In genomic region chr2:101240694-101241093, GRCh38 we compare ENCODE assay signal across 8 cellular contexts. TPM values are rescaled to one million over a fixed set of nuclear protein-coding genes. Genes with fewer than 3 reads are reported as not detected.
DNase-seq lines count a peak whose midpoint lies in the region; ATAC-seq and TF ChIP-seq lines count a peak whose summit lies in the region.
"Not testable (repeated sequence)": the region's sequence is repeated elsewhere in the genome, so short reads cannot be mapped to it uniquely, and the experiment has no call there.

No MANE protein-coding gene starts in this region.

- not testable (repeated sequence) for H3K36me3 Mint-ChIP-seq in stimulated activated memory B cell treated with anti-CD40 and anti-IgM and Interleukin-4, amounts not matched to agents 10 μg/mL and 1 μg/mL and 100 μg/mL, for 72 hours

- H3K4me3 Mint-ChIP-seq in stimulated activated memory B cell treated with anti-CD40 and anti-IgM and Interleukin-4, amounts not matched to agents 10 μg/mL and 1 μg/mL and 100 μg/mL, for 72 hours: not testable (repeated sequence)

- TF ChIP-seq CTCF in C4-2B (conservative IDR thresholded peaks at IDR 0.05) (peak; percentile 50), GM20000 (IDR thresholded peaks at IDR 0.05; ENCODE audit: extremely low read depth, missing control alignments) (peak; percentile 31), SK-N-SH (IDR thresholded peaks at IDR 0.05) (peak; percentile 60), body of pancreas (IDR thresholded peaks at IDR 0.05) (peak in 6 of 7 experiments; percentile 33 to 80 (median 67))

- peak; percentile 56 for TF ChIP-seq RAD21 in SK-N-SH (IDR thresholded peaks at IDR 0.05; ENCODE audit: low read length)

- H3F3A ChIP-seq in SK-N-SH (replicated peaks; ENCODE audit: insufficient read depth): not testable (repeated sequence)

- not testable (repeated sequence) for H3K9me3 Mint-ChIP-seq in stimulated activated memory B cell treated with anti-CD40 and anti-IgM and Interleukin-4, amounts not matched to agents 10 μg/mL and 1 μg/mL and 100 μg/mL, for 72 hours

- not testable (repeated sequence) for H3K9me3 ChIP-seq in SK-N-SH, body of pancreas

- 0% methylated on average over 2 of the region's 2 CpGs for WGBS in SK-N-SH (ENCODE audit: low lambda C conversion rate)
- 0% methylated on average over 2 of the region's 2 CpGs for WGBS in body of pancreas, 2 donors

- not testable (repeated sequence) for ATAC-seq in body of pancreas; stimulated activated memory B cell treated with anti-CD40 and anti-IgM and Interleukin-4, amounts not matched to agents 10 μg/mL and 1 μg/mL and 100 μg/mL, for 72 hours

- H3K9me2 ChIP-seq in SK-N-SH: not testable (repeated sequence)

- H3K27ac ChIP-seq in C4-2B; SK-N-SH (ENCODE audit: low read depth in 2 of 2, low read length in 1 of 2): not testable (repeated sequence)
- H3K27ac ChIP-seq in body of pancreas: peak overlapping the region; percentile 89 to 95 (median 92)

- not testable (repeated sequence) for TF ChIP-seq POLR2A in body of pancreas (IDR thresholded peaks at IDR 0.05)

- POLR2A ChIA-PET in SK-N-SH (lab: Yijun Ruan, JAX): not testable (repeated sequence)

- H3K4me1 ChIP-seq in SK-N-SH (ENCODE audit: control insufficient read depth in 1 of 2, insufficient read depth in 2 of 2, low read depth in 1 of 2, low read length in 1 of 2): not testable (repeated sequence)
- H3K4me1 ChIP-seq in body of pancreas: peaks cover 57% of the 10 kb centered on the region

- not testable (repeated sequence) for TF ChIP-seq EP300 in SK-N-SH (IDR thresholded peaks at IDR 0.05; ENCODE audit: borderline replicate concordance in 1 of 2, low read depth in 1 of 2, low read length in 1 of 2)

- not testable (repeated sequence) for H3K4me3 ChIP-seq in SK-N-SH (ENCODE audit: low read depth in 2 of 2, low read length in 1 of 2); body of pancreas

- H3K9ac ChIP-seq in SK-N-SH: not testable (repeated sequence)

- intact Hi-C loops in body of pancreas (cut with DNase I): not testable (repeated sequence)

- H3K36me3 ChIP-seq in SK-N-SH (replicated peaks in 1 of 2; ENCODE audit: control insufficient read depth in 1 of 2, insufficient read depth in 2 of 2, low read length in 1 of 2); body of pancreas (replicated peaks in 1 of 2; ENCODE audit: insufficient read depth in 1 of 2, low read depth in 2 of 2): not testable (repeated sequence)

- H2AFZ ChIP-seq in SK-N-SH (ENCODE audit: low read depth): peak overlapping the region; percentile 58; the same call in 1 of the 2 replicates

- H3K79me2 ChIP-seq in SK-N-SH (ENCODE audit: insufficient read depth): not testable (repeated sequence)

- CTCF ChIA-PET in SK-N-SH (lab: Yijun Ruan, JAX): interaction anchor here (1.3 to 2.9 kb wide), 3 partner anchors 9 to 167 kb away, joined by 4 to 25 read pairs (median 4); partner anchors contain the start of gene CNOT11

- not testable (repeated sequence) for H3K27me3 Mint-ChIP-seq in stimulated activated memory B cell treated with anti-CD40 and anti-IgM and Interleukin-4, amounts not matched to agents 10 μg/mL and 1 μg/mL and 100 μg/mL, for 72 hours

- H3K4me2 ChIP-seq in SK-N-SH: not testable (repeated sequence)

- H4K20me1 ChIP-seq in SK-N-SH (ENCODE audit: insufficient read depth): not testable (repeated sequence)

- not testable (repeated sequence) for DNase-seq in GM20000 (ENCODE audit: low spot score); SK-N-SH
- peak; percentile 9 for DNase-seq in NCI-H146 (lab: John Stamatoyannopoulos, UW)
- DNase-seq in body of pancreas: peak in 1 of 4 donors; percentile 59
- peak; percentile 34 for DNase-seq in fibroblast of peridontal ligament (ENCODE audit: extremely low read depth)
- peak; percentile 35 to 50 for DNase-seq in lung microvascular endothelial cell (ENCODE audit: low read depth in 2 of 2)

- not testable (repeated sequence) for H3K27me3 ChIP-seq in SK-N-SH (ENCODE audit: insufficient read depth); body of pancreas

- peaks cover 14% of the 10 kb centered on the region for H3K4me1 Mint-ChIP-seq in stimulated activated memory B cell treated with anti-CD40 and anti-IgM and Interleukin-4, amounts not matched to agents 10 μg/mL and 1 μg/mL and 100 μg/mL, for 72 hours

- peak overlapping the region; percentile 53 for H3K27ac Mint-ChIP-seq in stimulated activated memory B cell treated with anti-CD40 and anti-IgM and Interleukin-4, amounts not matched to agents 10 μg/mL and 1 μg/mL and 100 μg/mL, for 72 hours

TF ChIP-seq in SK-N-SH, 30 proteins besides CTCF, POLR2A, EP300 and RAD21:
- peak; percentile 24 for TF ChIP-seq SMC3 (IDR thresholded peaks at IDR 0.05; ENCODE audit: low read depth, low read length)

RNA-seq across cellular contexts. Expression of gene CNOT11, which starts 12.0 kb away (rescaled TPM):
- polyA plus RNA-seq in SK-N-SH (2012; rRNA removed): 38.4 and 42.2 TPM in 2 replicates
- 32.3 and 33.0 TPM in 2 replicates for polyA plus RNA-seq in SK-N-SH (2012; cell fraction: cytosol; rRNA removed)
- 46.7 and 77.4 TPM in 2 replicates for polyA plus RNA-seq in SK-N-SH (2012; cell fraction: nucleus; rRNA removed)
- total RNA-seq in body of pancreas (10 to 100 TPM; 10.2 to 34.5 TPM), lung microvascular endothelial cell (12.9 and 15.7 TPM in 2 replicates)
